ENCODE assay signal across 11 cellular contexts in the genomic region with DNA sequence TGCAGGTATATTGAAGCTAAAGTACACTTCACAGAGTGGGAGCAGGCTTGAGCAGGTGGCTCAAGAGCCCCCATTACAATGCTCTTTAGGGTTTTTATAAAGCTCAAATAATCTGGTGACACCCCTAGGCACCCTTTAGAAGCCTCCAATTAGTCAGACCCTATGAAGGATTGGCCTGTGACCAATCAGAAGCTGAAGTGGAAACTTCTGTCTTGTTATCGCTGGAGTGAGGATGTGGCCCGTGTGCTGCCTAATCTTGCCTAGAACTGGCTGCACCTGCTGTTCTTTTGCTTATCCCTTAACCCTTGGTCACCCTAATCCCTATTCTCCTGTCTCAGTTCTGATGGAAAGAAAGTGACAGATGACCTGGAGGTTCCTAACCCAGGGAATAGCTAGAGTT.
"Had no signal": no experiment of that assay in that cellular context is flagged by ENCODE, and none has a peak within 500 bp of the region (broad histone marks: within the 10 kb centered on the region; RNA-seq: fewer than 3 reads in every experiment).

No MANE protein-coding gene starts in this region.

- H3K27ac Mint-ChIP-seq: activated CD4-positive, alpha-beta memory T cell treated with anti-CD3 and anti-CD28 coated beads, Interleukin-2, amount 10 ng/mL, durations not matched to agents 7 days and 5 days; activated naive CD4-positive, alpha-beta T cell treated with anti-CD3 and anti-CD28 coated beads for 36 hours had no signal

- H3K4me3 Mint-ChIP-seq: activated CD4-positive, alpha-beta memory T cell treated with anti-CD3 and anti-CD28 coated beads, Interleukin-2, amount 10 ng/mL, durations not matched to agents 7 days and 5 days; activated naive CD4-positive, alpha-beta T cell treated with anti-CD3 and anti-CD28 coated beads for 36 hours had no signal

- H3K9me3 Mint-ChIP-seq: activated CD4-positive, alpha-beta memory T cell treated with anti-CD3 and anti-CD28 coated beads, Interleukin-2, amount 10 ng/mL, durations not matched to agents 7 days and 5 days; activated naive CD4-positive, alpha-beta T cell treated with anti-CD3 and anti-CD28 coated beads for 36 hours had no signal

- DNase-seq: activated CD4-positive, alpha-beta memory T cell treated with anti-CD3 and anti-CD28 coated beads, Interleukin-2, amount 10 ng/mL, durations not matched to agents 7 days and 5 days; activated CD8-positive, alpha-beta memory T cell treated with anti-CD3 and anti-CD28 coated beads, Interleukin-2, amount 50 U/mL, for 4 hours; activated naive CD4-positive, alpha-beta T cell treated with anti-CD3 and anti-CD28 coated beads for 36 hours; gastrocnemius medialis; heart right ventricle; left cardiac atrium; right cardiac atrium; small intestine; stimulated activated naive CD8-positive, alpha-beta T cell treated with anti-CD3 and anti-CD28 coated beads, Interleukin-15, Interleukin-2, amounts not matched to agents 100 U/mL and 50 U/mL, for 24 hours; T-helper 9 cell; upper lobe of left lung had no signal

- H3K27me3 Mint-ChIP-seq: activated CD4-positive, alpha-beta memory T cell treated with anti-CD3 and anti-CD28 coated beads, Interleukin-2, amount 10 ng/mL, durations not matched to agents 7 days and 5 days had no signal
